ENCODE assay signal across 1 cellular context in the genomic region with DNA sequence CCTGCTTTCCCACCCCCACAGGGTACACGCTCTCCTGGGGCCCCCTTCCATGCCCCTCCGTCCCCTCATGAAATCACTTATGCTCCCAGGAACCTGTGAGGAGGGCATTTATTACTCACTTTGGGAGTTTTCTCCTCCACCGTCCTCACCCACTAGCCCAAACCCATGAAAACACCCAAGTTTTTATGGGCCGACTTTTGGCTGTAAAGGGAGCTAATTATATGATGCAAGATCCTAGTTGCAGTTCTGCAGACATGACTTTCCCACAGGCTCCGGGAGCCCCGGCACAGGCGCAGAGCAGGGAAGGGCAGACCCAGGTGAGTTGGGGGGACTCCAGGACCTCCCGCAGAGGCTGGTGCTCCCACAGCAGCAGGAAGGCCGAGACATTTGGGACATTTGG.
TF ChIP-seq lines count a peak whose summit lies in the region.

No MANE protein-coding gene starts in this region.

TF ChIP-seq in GM23338, 12 proteins besides CTCF, POLR2A, EP300 and RAD21:
- TF ChIP-seq, protein P1, sequence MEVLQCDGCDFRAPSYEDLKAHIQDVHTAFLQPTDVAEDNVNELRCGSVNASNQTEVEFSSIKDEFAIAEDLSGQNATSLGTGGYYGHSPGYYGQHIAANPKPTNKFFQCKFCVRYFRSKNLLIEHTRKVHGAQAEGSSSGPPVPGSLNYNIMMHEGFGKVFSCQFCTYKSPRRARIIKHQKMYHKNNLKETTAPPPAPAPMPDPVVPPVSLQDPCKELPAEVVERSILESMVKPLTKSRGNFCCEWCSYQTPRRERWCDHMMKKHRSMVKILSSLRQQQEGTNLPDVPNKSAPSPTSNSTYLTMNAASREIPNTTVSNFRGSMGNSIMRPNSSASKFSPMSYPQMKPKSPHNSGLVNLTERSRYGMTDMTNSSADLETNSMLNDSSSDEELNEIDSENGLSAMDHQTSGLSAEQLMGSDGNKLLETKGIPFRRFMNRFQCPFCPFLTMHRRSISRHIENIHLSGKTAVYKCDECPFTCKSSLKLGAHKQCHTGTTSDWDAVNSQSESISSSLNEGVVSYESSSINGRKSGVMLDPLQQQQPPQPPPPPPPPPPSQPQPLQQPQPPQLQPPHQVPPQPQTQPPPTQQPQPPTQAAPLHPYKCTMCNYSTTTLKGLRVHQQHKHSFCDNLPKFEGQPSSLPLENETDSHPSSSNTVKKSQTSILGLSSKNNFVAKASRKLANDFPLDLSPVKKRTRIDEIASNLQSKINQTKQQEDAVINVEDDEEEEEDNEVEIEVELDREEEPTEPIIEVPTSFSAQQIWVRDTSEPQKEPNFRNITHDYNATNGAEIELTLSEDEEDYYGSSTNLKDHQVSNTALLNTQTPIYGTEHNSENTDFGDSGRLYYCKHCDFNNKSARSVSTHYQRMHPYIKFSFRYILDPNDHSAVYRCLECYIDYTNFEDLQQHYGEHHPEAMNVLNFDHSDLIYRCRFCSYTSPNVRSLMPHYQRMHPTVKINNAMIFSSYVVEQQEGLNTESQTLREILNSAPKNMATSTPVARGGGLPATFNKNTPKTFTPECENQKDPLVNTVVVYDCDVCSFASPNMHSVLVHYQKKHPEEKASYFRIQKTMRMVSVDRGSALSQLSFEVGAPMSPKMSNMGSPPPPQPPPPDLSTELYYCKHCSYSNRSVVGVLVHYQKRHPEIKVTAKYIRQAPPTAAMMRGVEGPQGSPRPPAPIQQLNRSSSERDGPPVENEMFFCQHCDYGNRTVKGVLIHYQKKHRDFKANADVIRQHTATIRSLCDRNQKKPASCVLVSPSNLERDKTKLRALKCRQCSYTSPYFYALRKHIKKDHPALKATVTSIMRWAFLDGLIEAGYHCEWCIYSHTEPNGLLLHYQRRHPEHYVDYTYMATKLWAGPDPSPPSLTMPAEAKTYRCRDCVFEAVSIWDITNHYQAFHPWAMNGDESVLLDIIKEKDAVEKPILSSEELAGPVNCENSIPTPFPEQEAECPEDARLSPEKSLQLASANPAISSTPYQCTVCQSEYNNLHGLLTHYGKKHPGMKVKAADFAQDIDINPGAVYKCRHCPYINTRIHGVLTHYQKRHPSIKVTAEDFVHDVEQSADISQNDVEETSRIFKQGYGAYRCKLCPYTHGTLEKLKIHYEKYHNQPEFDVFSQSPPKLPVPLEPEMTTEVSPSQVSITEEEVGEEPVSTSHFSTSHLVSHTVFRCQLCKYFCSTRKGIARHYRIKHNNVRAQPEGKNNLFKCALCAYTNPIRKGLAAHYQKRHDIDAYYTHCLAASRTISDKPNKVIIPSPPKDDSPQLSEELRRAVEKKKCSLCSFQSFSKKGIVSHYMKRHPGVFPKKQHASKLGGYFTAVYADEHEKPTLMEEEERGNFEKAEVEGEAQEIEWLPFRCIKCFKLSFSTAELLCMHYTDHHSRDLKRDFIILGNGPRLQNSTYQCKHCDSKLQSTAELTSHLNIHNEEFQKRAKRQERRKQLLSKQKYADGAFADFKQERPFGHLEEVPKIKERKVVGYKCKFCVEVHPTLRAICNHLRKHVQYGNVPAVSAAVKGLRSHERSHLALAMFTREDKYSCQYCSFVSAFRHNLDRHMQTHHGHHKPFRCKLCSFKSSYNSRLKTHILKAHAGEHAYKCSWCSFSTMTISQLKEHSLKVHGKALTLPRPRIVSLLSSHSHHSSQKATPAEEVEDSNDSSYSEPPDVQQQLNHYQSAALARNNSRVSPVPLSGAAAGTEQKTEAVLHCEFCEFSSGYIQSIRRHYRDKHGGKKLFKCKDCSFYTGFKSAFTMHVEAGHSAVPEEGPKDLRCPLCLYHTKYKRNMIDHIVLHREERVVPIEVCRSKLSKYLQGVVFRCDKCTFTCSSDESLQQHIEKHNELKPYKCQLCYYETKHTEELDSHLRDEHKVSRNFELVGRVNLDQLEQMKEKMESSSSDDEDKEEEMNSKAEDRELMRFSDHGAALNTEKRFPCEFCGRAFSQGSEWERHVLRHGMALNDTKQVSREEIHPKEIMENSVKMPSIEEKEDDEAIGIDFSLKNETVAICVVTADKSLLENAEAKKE (CRISPR knock-in tag; IDR thresholded peaks at IDR 0.05), result no peak
- TF ChIP-seq, protein P2, sequence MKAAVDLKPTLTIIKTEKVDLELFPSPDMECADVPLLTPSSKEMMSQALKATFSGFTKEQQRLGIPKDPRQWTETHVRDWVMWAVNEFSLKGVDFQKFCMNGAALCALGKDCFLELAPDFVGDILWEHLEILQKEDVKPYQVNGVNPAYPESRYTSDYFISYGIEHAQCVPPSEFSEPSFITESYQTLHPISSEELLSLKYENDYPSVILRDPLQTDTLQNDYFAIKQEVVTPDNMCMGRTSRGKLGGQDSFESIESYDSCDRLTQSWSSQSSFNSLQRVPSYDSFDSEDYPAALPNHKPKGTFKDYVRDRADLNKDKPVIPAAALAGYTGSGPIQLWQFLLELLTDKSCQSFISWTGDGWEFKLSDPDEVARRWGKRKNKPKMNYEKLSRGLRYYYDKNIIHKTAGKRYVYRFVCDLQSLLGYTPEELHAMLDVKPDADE (IDR thresholded peaks at IDR 0.05), result no peak
- TF ChIP-seq JUNB (IDR thresholded peaks at IDR 0.05; ENCODE audit: unreplicated experiment) (no peak), CREB1 (CRISPR knock-in tag; IDR thresholded peaks at IDR 0.05; ENCODE audit: low read depth) (no peak), EZH2 (IDR thresholded peaks at IDR 0.05; ENCODE audit: low read depth, unreplicated experiment) (no peak), EZH2phosphoT487 (IDR thresholded peaks at IDR 0.05; ENCODE audit: unreplicated experiment) (no peak), NANOG (IDR thresholded peaks at IDR 0.05; ENCODE audit: borderline replicate concordance) (no peak), ZNF331 (CRISPR knock-in tag; IDR thresholded peaks at IDR 0.05; ENCODE audit: low read depth) (no peak), ZNF114 (CRISPR knock-in tag; IDR thresholded peaks at IDR 0.05) (no peak), STAT1 (IDR thresholded peaks at IDR 0.05; ENCODE audit: unreplicated experiment) (no peak), POLR2AphosphoS5 (IDR thresholded peaks at IDR 0.05; ENCODE audit: low read depth) (no peak)
- TF ChIP-seq, protein P3, sequence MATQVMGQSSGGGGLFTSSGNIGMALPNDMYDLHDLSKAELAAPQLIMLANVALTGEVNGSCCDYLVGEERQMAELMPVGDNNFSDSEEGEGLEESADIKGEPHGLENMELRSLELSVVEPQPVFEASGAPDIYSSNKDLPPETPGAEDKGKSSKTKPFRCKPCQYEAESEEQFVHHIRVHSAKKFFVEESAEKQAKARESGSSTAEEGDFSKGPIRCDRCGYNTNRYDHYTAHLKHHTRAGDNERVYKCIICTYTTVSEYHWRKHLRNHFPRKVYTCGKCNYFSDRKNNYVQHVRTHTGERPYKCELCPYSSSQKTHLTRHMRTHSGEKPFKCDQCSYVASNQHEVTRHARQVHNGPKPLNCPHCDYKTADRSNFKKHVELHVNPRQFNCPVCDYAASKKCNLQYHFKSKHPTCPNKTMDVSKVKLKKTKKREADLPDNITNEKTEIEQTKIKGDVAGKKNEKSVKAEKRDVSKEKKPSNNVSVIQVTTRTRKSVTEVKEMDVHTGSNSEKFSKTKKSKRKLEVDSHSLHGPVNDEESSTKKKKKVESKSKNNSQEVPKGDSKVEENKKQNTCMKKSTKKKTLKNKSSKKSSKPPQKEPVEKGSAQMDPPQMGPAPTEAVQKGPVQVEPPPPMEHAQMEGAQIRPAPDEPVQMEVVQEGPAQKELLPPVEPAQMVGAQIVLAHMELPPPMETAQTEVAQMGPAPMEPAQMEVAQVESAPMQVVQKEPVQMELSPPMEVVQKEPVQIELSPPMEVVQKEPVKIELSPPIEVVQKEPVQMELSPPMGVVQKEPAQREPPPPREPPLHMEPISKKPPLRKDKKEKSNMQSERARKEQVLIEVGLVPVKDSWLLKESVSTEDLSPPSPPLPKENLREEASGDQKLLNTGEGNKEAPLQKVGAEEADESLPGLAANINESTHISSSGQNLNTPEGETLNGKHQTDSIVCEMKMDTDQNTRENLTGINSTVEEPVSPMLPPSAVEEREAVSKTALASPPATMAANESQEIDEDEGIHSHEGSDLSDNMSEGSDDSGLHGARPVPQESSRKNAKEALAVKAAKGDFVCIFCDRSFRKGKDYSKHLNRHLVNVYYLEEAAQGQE (IDR thresholded peaks at IDR 0.05; ENCODE audit: unreplicated experiment), result no peak
TF ChIP-seq in GM23338: peak in this region for 0.
